In genomic region chr2:213726101-213726500, GRCh38 we compare ENCODE assay signal across 27 cellular contexts.
"Had no signal": no experiment of that assay in that cellular context is flagged by ENCODE, and none has a peak within 500 bp of the region (broad histone marks: within the 10 kb centered on the region; RNA-seq: fewer than 3 reads in every experiment).

No MANE protein-coding gene starts in this region.

- H3K9me3 Mint-ChIP-seq: nephron progenitor cell had no signal

- H3K4me3 ChIP-seq: esophagus muscularis mucosa, lower lobe of right lung, ovary, psoas muscle, skin epidermis, spleen, thoracic aorta, tibial nerve, upper lobe of right lung, uterus had no signal

- H3K27ac ChIP-seq: epithelial cell of prostate, esophagus muscularis mucosa, lower lobe of right lung, ovary, psoas muscle, skin epidermis, spleen, thoracic aorta, tibial nerve, upper lobe of right lung, uterus had no signal

- H3K36me3 Mint-ChIP-seq: naive thymus-derived CD8-positive, alpha-beta T cell; stimulated activated memory B cell treated with anti-CD40 and anti-IgM and Interleukin-4, amounts not matched to agents 10 μg/mL and 1 μg/mL and 100 μg/mL, for 72 hours had no signal

- H3K27me3 Mint-ChIP-seq: effector memory CD8-positive, alpha-beta T cell; naive thymus-derived CD8-positive, alpha-beta T cell; stimulated activated memory B cell treated with anti-CD40 and anti-IgM and Interleukin-4, amounts not matched to agents 10 μg/mL and 1 μg/mL and 100 μg/mL, for 72 hours had no signal

- ATAC-seq: effector memory CD8-positive, alpha-beta T cell; left ventricle myocardium superior; lower lobe of right lung; naive thymus-derived CD8-positive, alpha-beta T cell; psoas muscle; right cardiac atrium; stimulated activated memory B cell treated with anti-CD40 and anti-IgM and Interleukin-4, amounts not matched to agents 10 μg/mL and 1 μg/mL and 100 μg/mL, for 72 hours; stimulated activated naive CD8-positive, alpha-beta T cell treated with anti-CD3 and anti-CD28 coated beads, Interleukin-15, Interleukin-2, amounts not matched to agents 100 U/mL and 50 U/mL, for 24 hours; upper lobe of right lung had no signal

- H3K36me3 ChIP-seq: esophagus muscularis mucosa, lower lobe of right lung, ovary, spleen, thoracic aorta, tibial nerve, upper lobe of right lung, uterus had no signal

- FAIRE-seq: keratinocyte had no signal

- H3K27ac Mint-ChIP-seq: effector memory CD8-positive, alpha-beta T cell; naive thymus-derived CD8-positive, alpha-beta T cell; nephron progenitor cell; stimulated activated memory B cell treated with anti-CD40 and anti-IgM and Interleukin-4, amounts not matched to agents 10 μg/mL and 1 μg/mL and 100 μg/mL, for 72 hours had no signal

- H3K9me3 ChIP-seq: esophagus muscularis mucosa, lower lobe of right lung, ovary, psoas muscle, spleen, thoracic aorta, tibial nerve, upper lobe of right lung, uterus had no signal

- DNase-seq: cortex of kidney; effector memory CD8-positive, alpha-beta T cell; foreskin melanocyte; glutamatergic neuron; hypothalamus; left ventricle myocardium superior; lower lobe of right lung; naive thymus-derived CD8-positive, alpha-beta T cell; nephron progenitor cell; nucleus accumbens; ovary; posterior cingulate gyrus; psoas muscle; right cardiac atrium; spleen; stimulated activated CD4-positive, alpha-beta T cell treated with anti-CD3 and anti-CD28 coated beads, Interleukin-4, amount 100 ng/mL, for 4 hours; stimulated activated naive CD8-positive, alpha-beta T cell treated with anti-CD3 and anti-CD28 coated beads, Interleukin-15, Interleukin-2, amounts not matched to agents 100 U/mL and 50 U/mL, for 24 hours; substantia nigra; upper lobe of right lung; uterus had no signal

- H3K27me3 ChIP-seq: esophagus muscularis mucosa, ovary, spleen, tibial nerve, upper lobe of right lung, uterus had no signal

- H3K4me3 Mint-ChIP-seq: effector memory CD8-positive, alpha-beta T cell; naive thymus-derived CD8-positive, alpha-beta T cell; nephron progenitor cell; stimulated activated memory B cell treated with anti-CD40 and anti-IgM and Interleukin-4, amounts not matched to agents 10 μg/mL and 1 μg/mL and 100 μg/mL, for 72 hours had no signal

- H3K4me1 ChIP-seq: esophagus muscularis mucosa, lower lobe of right lung, psoas muscle, spleen, upper lobe of right lung, uterus had no signal

- H3K4me1 Mint-ChIP-seq: naive thymus-derived CD8-positive, alpha-beta T cell; nephron progenitor cell; stimulated activated memory B cell treated with anti-CD40 and anti-IgM and Interleukin-4, amounts not matched to agents 10 μg/mL and 1 μg/mL and 100 μg/mL, for 72 hours had no signal
